ENCODE assay signal across 20 cellular contexts in the genomic region with DNA sequence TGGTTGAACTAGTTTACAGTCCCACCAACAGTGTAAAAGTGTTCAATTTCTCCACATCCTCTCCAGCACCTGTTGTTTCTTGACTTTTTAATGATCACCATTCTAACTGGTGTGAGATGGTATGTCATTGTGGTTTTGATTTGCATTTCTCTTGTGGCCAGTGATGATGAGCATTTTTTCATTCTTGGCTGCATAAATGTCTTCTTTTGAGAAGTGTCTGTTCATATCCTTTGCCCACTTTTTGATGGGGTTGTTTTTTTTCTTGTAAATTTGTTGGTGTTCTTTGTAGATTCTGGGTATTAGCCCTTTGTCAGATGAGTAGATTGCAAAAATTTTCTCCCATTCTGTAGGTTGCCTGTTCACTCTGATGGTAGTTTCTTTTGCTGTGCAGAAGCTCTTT. TPM values are rescaled to one million over a fixed set of nuclear protein-coding genes. Genes with fewer than 3 reads are reported as not detected.
"Had no signal": no experiment of that assay in that cellular context is flagged by ENCODE, and none has a peak within 500 bp of the region (broad histone marks: within the 10 kb centered on the region; RNA-seq: fewer than 3 reads in every experiment).

No MANE protein-coding gene starts in this region.

RNA-seq across cellular contexts. Expression of a gene that starts 41.5 kb away (rescaled TPM):
- total RNA-seq: activated naive CD4-positive, alpha-beta T cell treated with anti-CD3 and anti-CD28 coated beads for 36 hours; activated naive CD4-positive, alpha-beta T cell treated with anti-CD3 and anti-CD28 coated beads, Interleukin-2, amount 50 U/mL, for 72 hours; activated naive CD8-positive, alpha-beta T cell treated with anti-CD3 and anti-CD28 coated beads for 36 hours; activated naive CD8-positive, alpha-beta T cell treated with anti-CD3 and anti-CD28 coated beads, Interleukin-2, amount 10 ng/mL, durations not matched to agents 7 days and 5 days; activated T-cell treated with anti-CD3 and anti-CD28 coated beads, Interleukin-2, amount 50 U/mL, for 72 hours; activated T-helper 1 cell treated with anti-CD3 and anti-CD28 coated beads, Interleukin-12 subunit alpha, Interleukin-12 subunit beta, Interleukin-2, Interleukin-4 antibody, amounts not matched to agents 30 ng/mL and 10 ng/mL and 1 ng/mL, durations not matched to agents 14 hours and 24 hours and 36 hours; activated T-helper 17 cell treated with anti-CD3 and anti-CD28 coated beads, Interleukin-2, amount 50 U/mL, for 72 hours; activated T-helper 2 cell treated with anti-CD3 and anti-CD28 coated beads, Interferon-gamma antibody, Interleukin-2, Interleukin-4, amounts not matched to agents 10 μg/mL and 5 μg/mL and 100 μg/mL, durations not matched to agents 14 hours and 24 hours and 36 hours; adrenal gland; aorta; ascending aorta; astrocyte; body of pancreas; breast epithelium; bronchial epithelial cell; cardiac muscle cell; cardiac septum; cerebellum; chondrocyte had no signal
- polyA plus RNA-seq: adipose tissue, adrenal gland, aorta, cardiac muscle cell had no signal
